ENCODE assay signal across 8 cellular contexts in genomic region chr16:85393674-85394510, GRCh38.
A peak's percentile ranks its signal among the peaks of the same experiment; 100 is the strongest.
DNase-seq lines count a peak whose midpoint lies in the region; ATAC-seq and TF ChIP-seq lines count a peak whose summit lies in the region.

No MANE protein-coding gene starts in this region.

- H3K27ac Mint-ChIP-seq in CD4-positive, CD25-positive, alpha-beta regulatory T cell, result no peak overlapping the region
- H3K27ac Mint-ChIP-seq in activated CD4-positive, alpha-beta T cell treated with anti-CD3 and anti-CD28 coated beads for 36 hours, result no peak overlapping the region
- peak overlapping the region; percentile 47 for H3K27ac Mint-ChIP-seq in mesothelial cell of epicardium

- peak; percentile 81 for TF ChIP-seq CTCF in colonic mucosa (IDR thresholded peaks at IDR 0.05)
- TF ChIP-seq CTCF in mesothelial cell of epicardium (IDR thresholded peaks at IDR 0.05; ENCODE audit: unreplicated experiment), result peak; percentile 96

- POLR2A ChIA-PET in activated CD4-positive, alpha-beta T cell treated with anti-CD3 and anti-CD28 coated beads for 36 hours (lab: Charles Lee), result interaction anchor here (0.8 kb wide), 1 partner anchor 64 kb away, joined by 3 read pairs; no protein-coding TSS in a partner anchor

- H3K4me3 ChIP-seq in CD4-positive, CD25-positive, alpha-beta regulatory T cell (ENCODE audit: low read depth, low read length), result no peak overlapping the region
- no peak overlapping the region for H3K4me3 ChIP-seq in colonic mucosa

- CTCF ChIA-PET in activated CD4-positive, alpha-beta T cell treated with anti-CD3 and anti-CD28 coated beads for 36 hours (lab: Charles Lee), result interaction anchor here (0.5 to 1.2 kb wide), 2 partner anchors 31 to 86 kb away, joined by 3 read pairs; no protein-coding TSS in a partner anchor

- no peaks in the 10 kb centered on the region for H3K9me3 Mint-ChIP-seq in CD4-positive, CD25-positive, alpha-beta regulatory T cell
- H3K9me3 Mint-ChIP-seq in activated CD4-positive, alpha-beta T cell treated with anti-CD3 and anti-CD28 coated beads for 36 hours (ENCODE audit: low read depth), result no peaks in the 10 kb centered on the region
- no peaks in the 10 kb centered on the region for H3K9me3 Mint-ChIP-seq in mesothelial cell of epicardium

- no peak overlapping the region for H3K4me3 Mint-ChIP-seq in CD4-positive, CD25-positive, alpha-beta regulatory T cell
- no peak overlapping the region for H3K4me3 Mint-ChIP-seq in activated CD4-positive, alpha-beta T cell treated with anti-CD3 and anti-CD28 coated beads for 36 hours
- peak overlapping the region; percentile 37 for H3K4me3 Mint-ChIP-seq in mesothelial cell of epicardium

- H3K9me3 ChIP-seq in CD4-positive, CD25-positive, alpha-beta regulatory T cell (ENCODE audit: control insufficient read depth in 2 of 2, low read length in 2 of 2), result no peaks in the 10 kb centered on the region
- H3K9me3 ChIP-seq in colonic mucosa, result no peaks in the 10 kb centered on the region

- H3K36me3 Mint-ChIP-seq in CD4-positive, CD25-positive, alpha-beta regulatory T cell, result no peaks in the 10 kb centered on the region
- H3K36me3 Mint-ChIP-seq in activated CD4-positive, alpha-beta T cell treated with anti-CD3 and anti-CD28 coated beads for 36 hours (ENCODE audit: low read depth), result no peaks in the 10 kb centered on the region
- H3K36me3 Mint-ChIP-seq in mesothelial cell of epicardium, result no peaks in the 10 kb centered on the region

- H3K27me3 Mint-ChIP-seq in CD4-positive, CD25-positive, alpha-beta regulatory T cell, result peaks cover under 1% of the 10 kb centered on the region
- no peaks in the 10 kb centered on the region for H3K27me3 Mint-ChIP-seq in activated CD4-positive, alpha-beta T cell treated with anti-CD3 and anti-CD28 coated beads for 36 hours
- no peaks in the 10 kb centered on the region for H3K27me3 Mint-ChIP-seq in mesothelial cell of epicardium (ENCODE audit: low read depth)

- H3K36me3 ChIP-seq in CD4-positive, CD25-positive, alpha-beta regulatory T cell (ENCODE audit: control insufficient read depth, insufficient read depth, low read length), result no peaks in the 10 kb centered on the region
- H3K36me3 ChIP-seq in colonic mucosa, result no peaks in the 10 kb centered on the region

- H3K27me3 ChIP-seq in CD4-positive, CD25-positive, alpha-beta regulatory T cell (ENCODE audit: control insufficient read depth, insufficient read depth, low read length), result no peaks in the 10 kb centered on the region
- no peaks in the 10 kb centered on the region for H3K27me3 ChIP-seq in colonic mucosa

- peak; percentile 36 to 66 for ATAC-seq in CD4-positive, CD25-positive, alpha-beta regulatory T cell (ENCODE audit: low read depth in 2 of 2)
- peak; percentile 73 for ATAC-seq in activated CD4-positive, alpha-beta T cell treated with anti-CD3 and anti-CD28 coated beads for 36 hours
- ATAC-seq in GM18909 (IDR thresholded peaks at IDR 0.05; ENCODE audit: poor library complexity, unreplicated experiment), result no peak

- no peak overlapping the region for H3K9ac ChIP-seq in colonic mucosa (ENCODE audit: low read depth in 2 of 2, low read length in 2 of 2)

- no peaks in the 10 kb centered on the region for H3K4me1 Mint-ChIP-seq in CD4-positive, CD25-positive, alpha-beta regulatory T cell
- H3K4me1 Mint-ChIP-seq in activated CD4-positive, alpha-beta T cell treated with anti-CD3 and anti-CD28 coated beads for 36 hours, result no peaks in the 10 kb centered on the region
- peaks cover 50% of the 10 kb centered on the region for H3K4me1 Mint-ChIP-seq in mesothelial cell of epicardium

- intact Hi-C loops in activated CD4-positive, alpha-beta T cell treated with anti-CD3 and anti-CD28 coated beads for 36 hours (cut with DNase I, micrococcal nuclease), result loop anchor here (1.0 to 2.0 kb wide), 3 partner anchors 216 to 324 kb away; no protein-coding TSS in a partner anchor
- intact Hi-C loops in colonic mucosa (cut with DNase I), result loop anchor here (5.0 kb wide), 1 partner anchor 77 kb away; no protein-coding TSS in a partner anchor

- no peaks in the 10 kb centered on the region for H3K4me1 ChIP-seq in CD4-positive, CD25-positive, alpha-beta regulatory T cell (ENCODE audit: control insufficient read depth, insufficient read depth, low read length, poor library complexity, severe bottlenecking)
- H3K4me1 ChIP-seq in colonic mucosa, result no peaks in the 10 kb centered on the region

- H3K27ac ChIP-seq in CD4-positive, CD25-positive, alpha-beta regulatory T cell (ENCODE audit: insufficient read depth, low read length, poor library complexity, severe bottlenecking), result no peak overlapping the region
- H3K27ac ChIP-seq in colonic mucosa, result no peak overlapping the region

- peak; percentile 33 to 46 (median 43) for DNase-seq in CD4-positive, CD25-positive, alpha-beta regulatory T cell
- DNase-seq in HuH-7 (ENCODE audit: low spot score) (peak; percentile 99), colonic mucosa (peak; percentile 72), mesothelial cell of epicardium (ENCODE audit: low spot score in 2 of 2, unreplicated experiment in 2 of 2) (peak; percentile 81 to 91), NCI-H1417 (lab: John Stamatoyannopoulos, UW) (no peak)
- DNase-seq in activated CD4-positive, alpha-beta T cell treated with anti-CD3 and anti-CD28 coated beads for 36 hours, result peak; percentile 83
- DNase-seq in stimulated activated CD8-positive, alpha-beta memory T cell treated with anti-CD3 and anti-CD28 coated beads, Interleukin-7, amount 100 ng/mL, for 24 hours (ENCODE audit: low read depth), result peak; percentile 60

Comparison
In these comparisons a context has a peak if more than half of its experiments do, and no peak if none do; other contexts are left out.
1. DNase-seq: peak in CD4-positive, CD25-positive, alpha-beta regulatory T cell (3 of 3), HuH-7 (single experiment), activated CD4-positive, alpha-beta T cell treated with anti-CD3 and anti-CD28 coated beads for 36 hours (single experiment), colonic mucosa (single experiment), mesothelial cell of epicardium (2 of 2) and stimulated activated CD8-positive, alpha-beta memory T cell treated with anti-CD3 and anti-CD28 coated beads, Interleukin-7, amount 100 ng/mL, for 24 hours (single experiment); none in NCI-H1417 (0 of 3).